Comparison of ENCODE assay signal across 8 cellular contexts in genomic region chr1:11924334-11925195, GRCh38. TPM values are rescaled to one million over a fixed set of nuclear protein-coding genes. Genes with fewer than 3 reads are reported as not detected.
DNase-seq lines count a peak whose midpoint lies in the region; ATAC-seq and TF ChIP-seq lines count a peak whose summit lies in the region.

No MANE protein-coding gene starts in this region.

- H3K27ac ChIP-seq in heart left ventricle (no peak overlapping the region), lower lobe of right lung (no peak overlapping the region), upper lobe of right lung (no peak overlapping the region)

- DNase-seq in heart left ventricle (no peak), left ventricle myocardium superior (no peak), lower lobe of right lung (no peak), upper lobe of right lung (no peak), SIG-M5 (lab: John Stamatoyannopoulos, UW) (no peak), amygdala (lab: John Stamatoyannopoulos, UW) (no peak), glomerular visceral epithelial cell (ENCODE audit: extremely low spot score) (no peak)

- H3K27ac Mint-ChIP-seq in activated naive CD8-positive, alpha-beta T cell, result peak overlapping the region; percentile 85

- TF ChIP-seq POLR2A in heart left ventricle (IDR thresholded peaks at IDR 0.05), result no peak

- intact Hi-C loops in heart left ventricle (cut with DNase I), result loop anchor here in 1 of 10 donors (5.0 kb wide), 1 partner anchor 58 kb away; the partner anchor contains the start of gene MFN2
- intact Hi-C loops in left ventricle myocardium superior (cut with micrococcal nuclease), result no loop called here
- intact Hi-C loops in lower lobe of right lung (cut with DNase I), result no loop called here
- intact Hi-C loops in upper lobe of right lung (cut with DNase I), result no loop called here

- H3K36me3 Mint-ChIP-seq in activated naive CD8-positive, alpha-beta T cell, result peaks cover 6% of the 10 kb centered on the region

- H3K4me1 ChIP-seq in heart left ventricle (peaks cover 10 to 80% (median 54%) of the 10 kb centered on the region in 12 donors), lower lobe of right lung (peaks cover 48% of the 10 kb centered on the region), upper lobe of right lung (peaks cover 38% of the 10 kb centered on the region)

- H3K4me3 ChIP-seq in heart left ventricle (peak overlapping the region; percentile 37 to 97 (median 64)), lower lobe of right lung (peak overlapping the region; percentile 60), upper lobe of right lung (peak overlapping the region; percentile 59)

- no peaks in the 10 kb centered on the region for H3K27me3 ChIP-seq in heart left ventricle
- no peaks in the 10 kb centered on the region for H3K27me3 ChIP-seq in lower lobe of right lung (ENCODE audit: low read depth)
- H3K27me3 ChIP-seq in upper lobe of right lung, result no peaks in the 10 kb centered on the region

- no peaks in the 10 kb centered on the region for H3K9me3 Mint-ChIP-seq in activated naive CD8-positive, alpha-beta T cell (ENCODE audit: low read depth)

- TF ChIP-seq CTCF in heart left ventricle (IDR thresholded peaks at IDR 0.05), result no peak
- TF ChIP-seq CTCF in lower lobe of right lung (IDR thresholded peaks at IDR 0.05), result no peak
- no peak for TF ChIP-seq CTCF in upper lobe of right lung (IDR thresholded peaks at IDR 0.05)

- no peaks in the 10 kb centered on the region for H3K27me3 Mint-ChIP-seq in activated naive CD8-positive, alpha-beta T cell

- H3K36me3 ChIP-seq in heart left ventricle (peaks cover 0 to 46% (median 32%) of the 10 kb centered on the region in 9 donors), lower lobe of right lung (peaks cover 42% of the 10 kb centered on the region), upper lobe of right lung (peaks cover 41% of the 10 kb centered on the region)

- peaks cover 37% of the 10 kb centered on the region for H3K4me1 Mint-ChIP-seq in activated naive CD8-positive, alpha-beta T cell (ENCODE audit: low read depth)

- no peaks in the 10 kb centered on the region for H3K9me3 ChIP-seq in heart left ventricle
- no peaks in the 10 kb centered on the region for H3K9me3 ChIP-seq in lower lobe of right lung
- no peaks in the 10 kb centered on the region for H3K9me3 ChIP-seq in upper lobe of right lung

- H3K4me3 Mint-ChIP-seq in activated naive CD8-positive, alpha-beta T cell, result peak overlapping the region; percentile 96

- 49 to 54% (median 53%) methylated on average over 16 of the region's 16 CpGs for WGBS in heart left ventricle, 4 donors

- ATAC-seq in heart left ventricle (no peak), left ventricle myocardium superior (no peak), lower lobe of right lung (no peak), upper lobe of right lung (no peak)

RNA-seq across cellular contexts. Expression of gene KIAA2013, which starts 1.7 kb away (rescaled TPM):
- total RNA-seq in heart left ventricle (100 to 1,000 TPM in 1 of 9 donors, 10 to 100 TPM in 8; 37.1 to 106 (median 41.3) TPM), left ventricle myocardium superior (35.8 TPM), lower lobe of right lung (46.8 TPM), upper lobe of right lung (43.7 TPM)
- 10 to 100 TPM; 29.3 to 57.4 TPM for polyA plus RNA-seq in heart left ventricle

RNA-seq across cellular contexts. Expression of gene PLOD1, which starts 10.0 kb away (rescaled TPM):
- total RNA-seq in heart left ventricle, result 100 to 1,000 TPM in 1 of 9 donors, 10 to 100 TPM in 8; 37.5 to 104 (median 50.1) TPM
- 100 to 1,000 TPM in 1 of 2 donors, 10 to 100 TPM in 1; 38.3 to 108 TPM for polyA plus RNA-seq in heart left ventricle
- total RNA-seq in left ventricle myocardium superior, result 64.4 TPM
- 84.5 TPM for total RNA-seq in lower lobe of right lung
- 76.8 TPM for total RNA-seq in upper lobe of right lung

RNA-seq across cellular contexts. Expression of gene MFN2, which starts 55.7 kb away (rescaled TPM):
- total RNA-seq in heart left ventricle (100 to 1,000 TPM; 398 to 900 (median 632) TPM), left ventricle myocardium superior (688 TPM), lower lobe of right lung (72.2 TPM), upper lobe of right lung (89.9 TPM)
- polyA plus RNA-seq in heart left ventricle, result 100 to 1,000 TPM; 263 to 374 TPM
